Comparison of ENCODE assay signal across 8 cellular contexts in the genomic region with DNA sequence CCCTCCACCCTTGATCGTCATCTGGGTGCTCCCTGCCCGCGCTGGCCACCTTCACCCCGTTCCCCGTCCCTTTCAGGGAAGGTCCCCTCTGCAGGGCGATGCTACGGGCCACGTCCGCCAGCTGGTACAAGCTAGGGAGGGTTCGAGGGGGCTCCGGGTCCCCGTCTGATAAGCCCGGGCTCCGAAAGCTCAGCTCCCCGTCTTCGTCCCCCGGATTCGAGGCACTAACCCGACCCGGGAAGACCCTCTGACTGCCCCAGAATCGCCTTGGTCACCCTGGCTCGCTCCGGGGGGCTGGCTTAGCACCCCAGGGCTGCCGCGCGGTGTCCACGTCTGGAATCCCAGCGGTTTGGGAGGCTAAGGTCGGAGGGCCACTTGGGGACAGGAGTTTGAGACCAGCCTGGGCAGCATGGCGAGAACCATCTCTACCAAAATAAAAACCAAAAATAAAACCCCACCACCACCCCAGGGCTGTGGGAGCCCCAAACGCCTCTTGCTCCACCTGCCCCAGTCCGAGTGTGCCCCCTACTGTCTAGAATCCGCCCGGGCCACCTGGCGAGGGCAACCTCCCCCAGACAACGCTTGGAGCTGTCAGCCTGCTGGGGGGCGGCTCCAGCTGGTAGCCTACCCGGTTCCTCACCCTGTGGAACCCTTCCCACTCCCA. TPM values are rescaled to one million over a fixed set of nuclear protein-coding genes. Genes with fewer than 3 reads are reported as not detected.
DNase-seq lines count a peak whose midpoint lies in the region; ATAC-seq and TF ChIP-seq lines count a peak whose summit lies in the region.

No MANE protein-coding gene starts in this region.

- no peaks in the 10 kb centered on the region for H3K9me2 ChIP-seq in PC-3 (replicated peaks; ENCODE audit: low read length)

- no peaks in the 10 kb centered on the region; the same call in 1 of the 2 replicates for H3K36me3 ChIP-seq in PC-3 (ENCODE audit: low read depth, low read length)
- H3K36me3 ChIP-seq in gastroesophageal sphincter, result peaks cover 0 to 7% of the 10 kb centered on the region in 2 donors
- no peaks in the 10 kb centered on the region for H3K36me3 ChIP-seq in ovary
- peaks cover under 1 to 5% (median 5%) of the 10 kb centered on the region in 4 donors for H3K36me3 ChIP-seq in upper lobe of left lung

- CTCF ChIA-PET in PC-3 (lab: Charles Lee), result interaction anchor here (0.6 to 3.1 kb wide), 3 partner anchors 18 to 55 kb away, joined by 3 to 34 read pairs (median 4); no protein-coding TSS in a partner anchor

- DNase-seq in NCI-H2227 (lab: John Stamatoyannopoulos, UW; ENCODE audit: unreplicated experiment) (peak; percentile 26), NCI-H2227 treated with DMSO at 0.1 percent for 48 hours (lab: John Stamatoyannopoulos, UW) (no peak), PC-3 (peak; percentile 61), ovary (peak in 2 of 5 donors; percentile 63 to 67), upper lobe of left lung (peak; percentile 88 to 89)
- peak; percentile 59 for DNase-seq in activated T-helper 2 cell treated with anti-CD3 and anti-CD28 coated beads, Interferon-gamma antibody, Interleukin-2, Interleukin-4, amounts not matched to agents 10 μg/mL and 5 μg/mL and 100 μg/mL, durations not matched to agents 14 hours and 24 hours and 36 hours (ENCODE audit: low spot score)

- H3K27ac ChIP-seq in PC-3 (ENCODE audit: low read length) (no peak overlapping the region), gastroesophageal sphincter (peak overlapping the region; percentile 57 to 96 (median 92)), ovary (no peak overlapping the region), upper lobe of left lung (peak overlapping the region; percentile 89 to 96 (median 93))

- no peaks in the 10 kb centered on the region for H3K9me3 Mint-ChIP-seq in activated T-helper 2 cell treated with anti-CD3 and anti-CD28 coated beads, Interferon-gamma antibody, Interleukin-2, Interleukin-4, amounts not matched to agents 10 μg/mL and 5 μg/mL and 100 μg/mL, durations not matched to agents 14 hours and 24 hours and 36 hours

- peaks cover 35% of the 10 kb centered on the region for H3K27me3 Mint-ChIP-seq in activated T-helper 2 cell treated with anti-CD3 and anti-CD28 coated beads, Interferon-gamma antibody, Interleukin-2, Interleukin-4, amounts not matched to agents 10 μg/mL and 5 μg/mL and 100 μg/mL, durations not matched to agents 14 hours and 24 hours and 36 hours (ENCODE audit: low read depth)

- no peak for TF ChIP-seq EP300 in gastroesophageal sphincter (IDR thresholded peaks at IDR 0.05)
- TF ChIP-seq EP300 in ovary (IDR thresholded peaks at IDR 0.05), result no peak
- TF ChIP-seq EP300 in upper lobe of left lung (IDR thresholded peaks at IDR 0.05), result no peak

- TF ChIP-seq POLR2A in gastroesophageal sphincter (IDR thresholded peaks at IDR 0.05) (no peak), ovary (IDR thresholded peaks at IDR 0.05) (no peak), upper lobe of left lung (IDR thresholded peaks at IDR 0.05) (no peak)

- H3K9ac ChIP-seq in PC-3 (ENCODE audit: low read length), result peak overlapping the region; percentile 78

- no peaks in the 10 kb centered on the region for H3F3A ChIP-seq in PC-3 (ENCODE audit: low read length, unreplicated experiment)

- no peaks in the 10 kb centered on the region for H3K4me1 ChIP-seq in PC-3 (ENCODE audit: insufficient read depth, low read length)
- peaks cover 0 to 40% (median 9%) of the 10 kb centered on the region in 3 donors for H3K4me1 ChIP-seq in gastroesophageal sphincter
- H3K4me1 ChIP-seq in ovary (ENCODE audit: insufficient read depth), result peaks cover 3% of the 10 kb centered on the region
- peaks cover 29 to 51% (median 49%) of the 10 kb centered on the region in 4 donors for H3K4me1 ChIP-seq in upper lobe of left lung

- no peaks in the 10 kb centered on the region for H4K20me1 ChIP-seq in PC-3 (ENCODE audit: low read length)

- H3K4me2 ChIP-seq in PC-3 (ENCODE audit: low read length), result peak overlapping the region; percentile 99

- H3K4me3 ChIP-seq in PC-3 (ENCODE audit: low read length) (peak overlapping the region; percentile 73), gastroesophageal sphincter (peak overlapping the region; percentile 59 to 77), ovary (peak overlapping the region; percentile 54), upper lobe of left lung (peak overlapping the region; percentile 74 to 92 (median 85))

- intact Hi-C loops in PC-3 (cut with micrococcal nuclease), result loop anchor here (1.0 kb wide), 1 partner anchor 55 kb away; no protein-coding TSS in a partner anchor
- intact Hi-C loops in activated T-helper 2 cell treated with anti-CD3 and anti-CD28 coated beads, Interferon-gamma antibody, Interleukin-2, Interleukin-4, amounts not matched to agents 10 μg/mL and 5 μg/mL and 100 μg/mL, durations not matched to agents 14 hours and 24 hours and 36 hours (cut with micrococcal nuclease), result loop anchor here (1.0 to 10.0 kb wide), 5 partner anchors 55 to 355 kb away; a partner anchor contains a TSS
- intact Hi-C loops in ovary (cut with DNase I), result loop anchor here in 2 of 4 donors (2.0 kb wide), 2 partner anchors 19 to 55 kb away; a partner anchor contains a TSS

- H3K36me3 Mint-ChIP-seq in activated T-helper 2 cell treated with anti-CD3 and anti-CD28 coated beads, Interferon-gamma antibody, Interleukin-2, Interleukin-4, amounts not matched to agents 10 μg/mL and 5 μg/mL and 100 μg/mL, durations not matched to agents 14 hours and 24 hours and 36 hours (ENCODE audit: low read depth), result no peaks in the 10 kb centered on the region

- ATAC-seq in PC-3, result peak; percentile 19; the same call in 1 of the 2 replicates
- no peak for ATAC-seq in gastroesophageal sphincter
- ATAC-seq in upper lobe of left lung (ENCODE audit: low FRiP score in 2 of 2), result peak in 1 of 2 donors; percentile 63
- no peak for ATAC-seq in GM19467 (IDR thresholded peaks at IDR 0.05; ENCODE audit: unreplicated experiment)

- no peaks in the 10 kb centered on the region for H3K27me3 ChIP-seq in PC-3 (ENCODE audit: low read length)
- H3K27me3 ChIP-seq in gastroesophageal sphincter, result no peaks in the 10 kb centered on the region
- no peaks in the 10 kb centered on the region for H3K27me3 ChIP-seq in ovary
- no peaks in the 10 kb centered on the region for H3K27me3 ChIP-seq in upper lobe of left lung

- no peaks in the 10 kb centered on the region for H3K9me3 ChIP-seq in PC-3 (ENCODE audit: low read length)
- no peaks in the 10 kb centered on the region for H3K9me3 ChIP-seq in gastroesophageal sphincter
- no peaks in the 10 kb centered on the region for H3K9me3 ChIP-seq in ovary
- no peaks in the 10 kb centered on the region for H3K9me3 ChIP-seq in upper lobe of left lung

- H3K4me3 Mint-ChIP-seq in activated T-helper 2 cell treated with anti-CD3 and anti-CD28 coated beads, Interferon-gamma antibody, Interleukin-2, Interleukin-4, amounts not matched to agents 10 μg/mL and 5 μg/mL and 100 μg/mL, durations not matched to agents 14 hours and 24 hours and 36 hours (ENCODE audit: low read depth), result peak overlapping the region; percentile 87

- peaks cover 9% of the 10 kb centered on the region for H3K4me1 Mint-ChIP-seq in activated T-helper 2 cell treated with anti-CD3 and anti-CD28 coated beads, Interferon-gamma antibody, Interleukin-2, Interleukin-4, amounts not matched to agents 10 μg/mL and 5 μg/mL and 100 μg/mL, durations not matched to agents 14 hours and 24 hours and 36 hours (ENCODE audit: low read depth)

- no peaks in the 10 kb centered on the region for H3K79me2 ChIP-seq in PC-3 (ENCODE audit: low read length)

- no TSS peak for BruUV-seq in PC-3 (replicated peaks; lab: Mats Ljungman, UMichigan)

- WGBS in gastroesophageal sphincter (ENCODE audit: low coverage in 1 of 2), 2 donors, result 0% methylated on average over 1 of the region's 38 CpGs; no CpG with 5 or more reads in 1 of the 2 donors
- 5 to 7% (median 5%) methylated on average over 28 to 38 of the region's 38 CpGs for WGBS in ovary, 3 donors
- WGBS in upper lobe of left lung, 2 donors, result 3% methylated on average over 19 of the region's 38 CpGs; no CpG with 5 or more reads in 1 of the 2 donors

- H2AFZ ChIP-seq in PC-3 (ENCODE audit: low read length), result peak overlapping the region; percentile 92

- POLR2A ChIA-PET in PC-3 (lab: Charles Lee; ENCODE audit: unreplicated experiment), result no interaction called here

- TF ChIP-seq CTCF in PC-3 (conservative IDR thresholded peaks at IDR 0.05; ENCODE audit: low read depth, low read length) (peak; percentile 70), gastroesophageal sphincter (IDR thresholded peaks at IDR 0.05) (peak in 3 of 4 experiments; percentile 58 to 75 (median 59)), ovary (IDR thresholded peaks at IDR 0.05) (peak in 2 of 3 donors; percentile 12 to 35), upper lobe of left lung (IDR thresholded peaks at IDR 0.05) (peak; percentile 49 to 88 (median 68))

- peak overlapping the region; percentile 49 for H3K27ac Mint-ChIP-seq in activated T-helper 2 cell treated with anti-CD3 and anti-CD28 coated beads, Interferon-gamma antibody, Interleukin-2, Interleukin-4, amounts not matched to agents 10 μg/mL and 5 μg/mL and 100 μg/mL, durations not matched to agents 14 hours and 24 hours and 36 hours

RNA-seq across cellular contexts. Expression of a gene that starts 1.1 kb away (rescaled TPM):
- total RNA-seq in PC-3 (2014; rRNA removed), result 6.2 and 17.1 TPM in 2 replicates
- total RNA-seq in activated T-helper 2 cell treated with anti-CD3 and anti-CD28 coated beads, Interferon-gamma antibody, Interleukin-2, Interleukin-4, amounts not matched to agents 10 μg/mL and 5 μg/mL and 100 μg/mL, durations not matched to agents 14 hours and 24 hours and 36 hours, result 2.3 and 2.4 TPM in 2 replicates
- total RNA-seq in gastroesophageal sphincter, result 10 to 100 TPM in 3 of 4 donors, 1 to 10 TPM in 1; 6.4 to 16.8 (median 10.4) TPM
- 10 to 100 TPM in 3 of 7 donors, 1 to 10 TPM in 4; 3.5 to 24.6 (median 8.8) TPM for total RNA-seq in ovary
- polyA plus RNA-seq in ovary, result 1 to 10 TPM; 5.0 to 7.1 TPM
- total RNA-seq in upper lobe of left lung, result 10 to 100 TPM; 16.9 to 79.0 (median 49.2) TPM

RNA-seq across cellular contexts. Expression of a gene that starts 15.8 kb away (rescaled TPM):
- total RNA-seq in PC-3 (2014; rRNA removed) (0.73 and 0.81 TPM in 2 replicates), gastroesophageal sphincter (10 to 100 TPM in 3 of 4 donors, 1 to 10 TPM in 1; 8.9 to 16.8 (median 12.7) TPM), ovary (10 to 100 TPM in 1 of 7 donors, 1 to 10 TPM in 6; 2.6 to 10.2 (median 5.7) TPM), upper lobe of left lung (10 to 100 TPM; 22.0 to 93.2 (median 55.5) TPM)
- total RNA-seq in activated T-helper 2 cell treated with anti-CD3 and anti-CD28 coated beads, Interferon-gamma antibody, Interleukin-2, Interleukin-4, amounts not matched to agents 10 μg/mL and 5 μg/mL and 100 μg/mL, durations not matched to agents 14 hours and 24 hours and 36 hours, result 3.3 and 3.4 TPM in 2 replicates
- polyA plus RNA-seq in ovary, result 1 to 10 TPM; 1.7 to 6.5 TPM

RNA-seq across cellular contexts. Expression of a gene that starts 19.9 kb away (rescaled TPM):
- total RNA-seq in PC-3 (2014; rRNA removed), result 27.6 and 27.8 TPM in 2 replicates
- 8.2 and 8.9 TPM in 2 replicates for total RNA-seq in activated T-helper 2 cell treated with anti-CD3 and anti-CD28 coated beads, Interferon-gamma antibody, Interleukin-2, Interleukin-4, amounts not matched to agents 10 μg/mL and 5 μg/mL and 100 μg/mL, durations not matched to agents 14 hours and 24 hours and 36 hours
- total RNA-seq in gastroesophageal sphincter, result 10 to 100 TPM; 17.4 to 33.4 (median 22.2) TPM
- total RNA-seq in ovary, result 10 to 100 TPM in 1 of 7 donors, 1 to 10 TPM in 6; 3.0 to 11.0 (median 5.7) TPM
- polyA plus RNA-seq in ovary, result 1 to 10 TPM; 2.3 to 6.2 TPM
- total RNA-seq in upper lobe of left lung, result 100 to 1,000 TPM in 2 of 6 donors, 10 to 100 TPM in 4; 43.7 to 192 (median 85.4) TPM

RNA-seq across cellular contexts. Expression of a gene that starts 54.9 kb away (rescaled TPM):
- total RNA-seq in PC-3 (2014; rRNA removed) (103 and 126 TPM in 2 replicates), gastroesophageal sphincter (100 to 1,000 TPM; 111 to 195 (median 161) TPM), ovary (100 to 1,000 TPM; 146 to 379 (median 290) TPM), upper lobe of left lung (100 to 1,000 TPM; 173 to 283 (median 220) TPM)
- 435 and 439 TPM in 2 replicates for total RNA-seq in activated T-helper 2 cell treated with anti-CD3 and anti-CD28 coated beads, Interferon-gamma antibody, Interleukin-2, Interleukin-4, amounts not matched to agents 10 μg/mL and 5 μg/mL and 100 μg/mL, durations not matched to agents 14 hours and 24 hours and 36 hours
- polyA plus RNA-seq in ovary, result 100 to 1,000 TPM; 150 to 186 TPM

Comparison
In these comparisons a context has a peak if more than half of its experiments do, and no peak if none do; other contexts are left out.
1. H3K27ac ChIP-seq: peak in gastroesophageal sphincter (4 of 4) and upper lobe of left lung (4 of 4); none in PC-3 (single experiment) and ovary (0 of 2).
2. Peak in every context shown above with its lines, with median percentiles within 50 percentile points of each other: H3K4me3 ChIP-seq and CTCF ChIP-seq.